ENCODE assay signal across 8 cellular contexts in the genomic region with DNA sequence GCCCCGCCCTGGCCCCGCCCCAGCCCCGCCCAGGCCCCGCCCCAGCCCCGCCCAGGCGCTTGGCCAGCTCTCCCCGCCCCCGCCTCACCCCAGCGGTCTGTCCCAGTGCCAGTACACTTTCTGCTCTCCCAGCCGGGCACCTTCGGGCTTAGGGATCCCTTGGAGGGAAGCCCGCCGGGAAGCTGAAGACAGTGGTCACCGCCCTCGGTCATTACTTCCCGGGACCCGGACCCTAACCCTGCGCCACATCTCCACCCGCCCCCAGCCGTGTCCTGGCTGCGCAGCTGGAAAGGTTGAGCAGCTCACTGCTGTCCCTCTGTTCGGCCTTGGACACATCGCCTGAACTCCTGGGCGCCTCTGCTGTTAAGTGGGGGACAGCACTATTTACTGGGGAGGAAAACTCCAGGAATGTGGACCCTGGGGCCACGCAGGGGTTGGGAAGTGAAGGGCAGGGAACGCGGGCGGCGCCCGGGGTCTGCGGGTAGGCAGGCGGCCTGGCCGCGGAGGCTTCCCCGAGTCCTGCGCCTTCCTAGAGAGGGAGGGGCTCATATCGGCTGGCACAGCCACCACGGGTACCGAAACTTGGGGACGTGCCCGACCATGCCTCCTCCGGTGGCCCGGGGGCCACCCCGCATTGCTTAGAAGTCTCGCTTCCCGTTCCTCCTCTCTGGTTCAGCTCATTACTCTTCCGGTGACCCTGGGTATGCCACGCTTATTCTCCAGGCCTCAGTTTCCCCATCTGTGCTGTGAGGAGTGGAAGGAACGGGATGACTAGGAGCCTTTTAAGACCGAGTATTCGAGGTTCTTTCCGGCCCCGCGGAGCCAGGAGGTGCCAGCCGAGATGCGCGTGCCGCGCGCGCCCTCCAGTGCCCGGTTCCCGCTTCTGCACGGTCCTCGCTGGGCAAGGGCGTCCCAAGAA.
A peak's percentile ranks its signal among the peaks of the same experiment; 100 is the strongest.
DNase-seq lines count a peak whose midpoint lies in the region; ATAC-seq and TF ChIP-seq lines count a peak whose summit lies in the region.

No MANE protein-coding gene starts in this region.

- H3K4me1 ChIP-seq in BLaER1 treated with 17β-estradiol and CSF1 and Interleukin-3, amounts not matched to agents 10 nM and 100 nM = peaks cover 0 to 4% (median 0%) of the 10 kb centered on the region in 10 experiments; a peak in 1 of 20 replicates
- no peaks in the 10 kb centered on the region for H3K4me1 ChIP-seq in mesodermal cell (ENCODE audit: control insufficient read depth, insufficient read depth, low read length, poor library complexity, severe bottlenecking)

- H3K4me3 ChIP-seq in BLaER1 treated with 17β-estradiol and CSF1 and Interleukin-3, amounts not matched to agents 10 nM and 100 nM = peak overlapping the region; percentile 64 to 80 (median 74)
- H3K4me3 ChIP-seq in mesodermal cell (ENCODE audit: extremely low read depth, insufficient read depth, low read length, poor library complexity, severe bottlenecking) = peak overlapping the region; percentile 60

- H3K36me3 Mint-ChIP-seq in endothelial cell (ENCODE audit: low read depth, unreplicated experiment) = peaks cover 9% of the 10 kb centered on the region

- ATAC-seq in GM19035 (IDR thresholded peaks at IDR 0.05; ENCODE audit: unreplicated experiment) = peak; percentile 82
- peak; percentile 86 for ATAC-seq in HG03342 (IDR thresholded peaks at IDR 0.05; ENCODE audit: unreplicated experiment)

- H3K4me3 Mint-ChIP-seq in endothelial cell (ENCODE audit: unreplicated experiment) = peak overlapping the region; percentile 83

- H3K36me3 ChIP-seq in BLaER1 treated with 17β-estradiol and CSF1 and Interleukin-3, amounts not matched to agents 10 nM and 100 nM = no peaks in the 10 kb centered on the region
- no peaks in the 10 kb centered on the region for H3K36me3 ChIP-seq in mesodermal cell (ENCODE audit: control insufficient read depth, insufficient read depth, low read length)

- H3K27ac Mint-ChIP-seq in endothelial cell (ENCODE audit: unreplicated experiment) = peak overlapping the region; percentile 15

- H3K27me3 ChIP-seq in BLaER1 treated with 17β-estradiol and CSF1 and Interleukin-3, amounts not matched to agents 10 nM and 100 nM = no peaks in the 10 kb centered on the region

- peak overlapping the region; percentile 54 to 85 (median 81) for H3K9ac ChIP-seq in BLaER1 treated with 17β-estradiol and CSF1 and Interleukin-3, amounts not matched to agents 10 nM and 100 nM

- peak; percentile 74 for TF ChIP-seq CTCF in endothelial cell (IDR thresholded peaks at IDR 0.05; ENCODE audit: unreplicated experiment)

- H3K27me3 Mint-ChIP-seq in endothelial cell (ENCODE audit: unreplicated experiment) = peaks cover 10% of the 10 kb centered on the region

- no peaks in the 10 kb centered on the region for H3K9me3 Mint-ChIP-seq in endothelial cell (ENCODE audit: unreplicated experiment)

- no peaks in the 10 kb centered on the region for H3K9me3 ChIP-seq in BLaER1 treated with 17β-estradiol and CSF1 and Interleukin-3, amounts not matched to agents 10 nM and 100 nM (replicated peaks in 1 of 11)
- no peaks in the 10 kb centered on the region for H3K9me3 ChIP-seq in mesodermal cell (ENCODE audit: control insufficient read depth, low read length)

- peak overlapping the region; percentile 88 to 100 (median 99) for H3K4me2 ChIP-seq in BLaER1 treated with 17β-estradiol and CSF1 and Interleukin-3, amounts not matched to agents 10 nM and 100 nM

- H3K27ac ChIP-seq in BLaER1 treated with 17β-estradiol and CSF1 and Interleukin-3, amounts not matched to agents 10 nM and 100 nM = peak overlapping the region; percentile 30 to 76 (median 71); a peak in 21 of 22 replicates
- H3K27ac ChIP-seq in mesodermal cell (ENCODE audit: low read depth, low read length, severe bottlenecking) = peak overlapping the region; percentile 39

- WGBS in mesodermal cell (ENCODE audit: insufficient coverage in 2 of 2), 2 experiments = 0 to 1% methylated on average over 40 to 49 of the region's 66 CpGs

- DNase-seq in NOMO-1 (lab: John Stamatoyannopoulos, UW; ENCODE audit: unreplicated experiment in 2 of 2) = peak; percentile 69 to 72
- DNase-seq in activated CD8-positive, alpha-beta memory T cell treated with anti-CD3 and anti-CD28 coated beads, Interleukin-2, amount 50 U/mL, for 24 hours (ENCODE audit: extremely low read depth) = peak; percentile 50
- peak; percentile 89 for DNase-seq in endothelial cell (ENCODE audit: low spot score)
- DNase-seq in stimulated activated CD8-positive, alpha-beta memory T cell treated with anti-CD3 and anti-CD28 coated beads, Interleukin-15, amount 100 ng/mL, for 1 hour (ENCODE audit: low read depth) = peak; percentile 69

- H3K4me1 Mint-ChIP-seq in endothelial cell (ENCODE audit: unreplicated experiment) = peaks cover 5% of the 10 kb centered on the region

- no peaks in the 10 kb centered on the region for H4K20me1 ChIP-seq in BLaER1 treated with 17β-estradiol and CSF1 and Interleukin-3, amounts not matched to agents 10 nM and 100 nM

Comparison
In these comparisons a context has a peak if more than half of its experiments do, and no peak if none do; other contexts are left out.
1. Peak in every context shown above with its lines: DNase-seq, ATAC-seq, H3K4me3 ChIP-seq and H3K27ac ChIP-seq.